Comparison of ENCODE assay signal across 15 cellular contexts in genomic region chr5:16135506-16135905, GRCh38. TPM values are rescaled to one million over a fixed set of nuclear protein-coding genes. Genes with fewer than 3 reads are reported as not detected.
"Had no signal": no experiment of that assay in that cellular context is flagged by ENCODE, and none has a peak within 500 bp of the region (broad histone marks: within the 10 kb centered on the region; RNA-seq: fewer than 3 reads in every experiment).

No MANE protein-coding gene starts in this region.

- H3K4me1 ChIP-seq: esophagus squamous epithelium, foreskin keratinocyte, left lung, lower lobe of right lung, right atrium auricular region, sigmoid colon had no signal

- H3K36me3 ChIP-seq: esophagus squamous epithelium, left lung, lower lobe of right lung, ovary, right atrium auricular region, sigmoid colon had no signal

- ATAC-seq: effector memory CD8-positive, alpha-beta T cell; foreskin keratinocyte; left lung; lower lobe of right lung; natural killer cell had no signal

- H3K27me3 ChIP-seq: esophagus squamous epithelium, foreskin keratinocyte, left lung, ovary, right atrium auricular region, sigmoid colon had no signal

- H3K4me3 ChIP-seq: esophagus squamous epithelium, left lung, lower lobe of right lung, ovary, right atrium auricular region, sigmoid colon, skin epidermis had no signal

- H3K9me3 ChIP-seq: lower lobe of right lung had no signal

- DNase-seq: effector memory CD8-positive, alpha-beta T cell; esophagus squamous epithelium; foreskin keratinocyte; immature natural killer cell; left lung; lower lobe of right lung; natural killer cell; nucleus accumbens; ovary; sigmoid colon; stimulated activated CD4-positive, alpha-beta T cell treated with anti-CD3 and anti-CD28 coated beads, Interleukin-12 subunit alpha, Interleukin-12 subunit beta, amount 100 ng/mL, for 4 hours; stimulated activated naive CD4-positive, alpha-beta T cell; trophoblast cell had no signal

RNA-seq across cellular contexts. Expression of gene MARCHF11, which starts 44.1 kb away (rescaled TPM):
- polyA plus RNA-seq: foreskin keratinocyte, immature natural killer cell, sigmoid colon had no signal
